Comparison of ENCODE assay signal across 5 cellular contexts in genomic region chr4:18976884-18977283, GRCh38.
"Had no signal": no experiment of that assay in that cellular context is flagged by ENCODE, and none has a peak within 500 bp of the region (broad histone marks: within the 10 kb centered on the region; RNA-seq: fewer than 3 reads in every experiment).

No MANE protein-coding gene starts in this region.

- H3K4me3 ChIP-seq: K562 had no signal

- H3K27ac ChIP-seq: HL-60 had no signal

- DNase-seq: IMR-90, KBM-7 had no signal

- ATAC-seq: HepG2, K562 had no signal
